In the genomic region with DNA sequence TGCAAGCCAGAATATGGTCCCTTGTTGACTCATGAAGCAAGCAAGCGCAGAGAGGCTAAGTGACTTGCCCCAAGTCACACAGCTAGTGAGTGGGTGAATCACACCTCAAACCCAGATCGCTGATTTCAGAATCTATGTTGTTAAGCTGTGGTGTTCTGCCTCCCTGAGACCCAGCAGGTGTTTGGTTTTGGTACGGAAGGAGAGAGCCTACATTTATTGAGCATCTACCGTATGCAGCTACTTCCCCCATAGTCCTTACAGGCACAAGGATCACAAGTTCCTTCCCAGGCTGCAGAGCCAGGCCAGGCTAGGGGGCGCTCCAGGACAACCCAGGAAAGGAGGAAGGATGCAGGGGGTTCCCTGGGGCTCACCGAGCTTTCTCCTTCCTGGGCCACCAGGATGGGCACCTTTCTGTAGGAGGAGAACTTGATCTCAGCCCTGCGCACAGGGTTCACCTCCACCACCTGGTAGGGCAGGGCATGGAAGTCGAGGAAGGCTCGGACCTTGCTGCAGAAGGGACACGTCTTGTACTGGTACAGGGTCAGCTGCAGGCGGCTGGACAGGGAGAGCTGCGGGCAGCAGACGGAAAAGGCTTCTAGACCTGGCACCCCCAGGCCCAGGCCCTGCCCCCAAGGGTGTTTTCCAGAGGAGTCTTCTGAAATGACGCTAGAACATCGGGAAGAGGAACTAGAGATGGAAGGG, we compare ENCODE assay signal across 8 cellular contexts. TPM values are rescaled to one million over a fixed set of nuclear protein-coding genes. Genes with fewer than 3 reads are reported as not detected.
DNase-seq lines count a peak whose midpoint lies in the region; ATAC-seq and TF ChIP-seq lines count a peak whose summit lies in the region.

No MANE protein-coding gene starts in this region.

- H2AFZ ChIP-seq in GM23338, result no peak overlapping the region

- ATAC-seq in GM23338 (peak; percentile 32), body of pancreas (no peak), GM21381 (IDR thresholded peaks at IDR 0.05; ENCODE audit: unreplicated experiment) (no peak)

- intact Hi-C loops in body of pancreas (cut with DNase I), result loop anchor here (10.0 kb wide), 1 partner anchor 180 kb away; no protein-coding TSS in a partner anchor

- H3K27ac Mint-ChIP-seq in GM23338, result no peak overlapping the region

- H3K9me3 ChIP-seq in BE2C (no peaks in the 10 kb centered on the region), body of pancreas (no peaks in the 10 kb centered on the region)

- peaks cover 15% of the 10 kb centered on the region for H3K9me3 Mint-ChIP-seq in GM23338

- peak; percentile 81 for DNase-seq in BE2C
- DNase-seq in GM23338 (ENCODE audit: low spot score), result peak; percentile 92
- peak; percentile 73 for DNase-seq in RKO (ENCODE audit: low spot score)
- peak; percentile 64 to 69 (median 66) for DNase-seq in body of pancreas
- DNase-seq in kidney tubule cell (ENCODE audit: low spot score), result peak; percentile 61
- DNase-seq in stimulated activated CD8-positive, alpha-beta memory T cell treated with anti-CD3 and anti-CD28 coated beads, Interleukin-2, amount 100 ng/mL, for 48 hours (ENCODE audit: low read depth in 2 of 2), result peak; percentile 32 to 33
- no peak for DNase-seq in HPDE6-E6E7 (ENCODE audit: extremely low spot score)

- H3K4me2 ChIP-seq in GM23338, result no peak overlapping the region

- H3K27me3 ChIP-seq in BE2C (no peaks in the 10 kb centered on the region), GM23338 (ENCODE audit: insufficient read depth) (no peaks in the 10 kb centered on the region), body of pancreas (no peaks in the 10 kb centered on the region)

- peak; percentile 80 for TF ChIP-seq CTCF in BE2C (IDR thresholded peaks at IDR 0.05; ENCODE audit: low read depth, low read length)
- peak; percentile 82 to 94 for TF ChIP-seq CTCF in GM23338 (conservative IDR thresholded peaks at IDR 0.05; ENCODE audit: low read depth in 2 of 2)
- peak in 6 of 7 experiments; percentile 10 to 42 (median 38) for TF ChIP-seq CTCF in body of pancreas (IDR thresholded peaks at IDR 0.05)

- H3K79me2 ChIP-seq in GM23338 (replicated peaks; ENCODE audit: insufficient read depth), result peaks cover 25% of the 10 kb centered on the region

- H3K36me3 ChIP-seq in BE2C (peaks cover 46% of the 10 kb centered on the region), GM23338 (ENCODE audit: insufficient read depth) (0 out of 2 replicates have a peak, but pooled peaks cover 4% of the 10 kb centered on the region), body of pancreas (replicated peaks in 1 of 2; ENCODE audit: insufficient read depth in 1 of 2, low read depth in 2 of 2) (peaks cover 4 to 11% of the 10 kb centered on the region in 2 donors)

- 71 to 77% methylated on average over 12 to 15 of the region's 15 CpGs for WGBS in body of pancreas, 2 donors

- H3K4me1 ChIP-seq in BE2C (peaks cover 13% of the 10 kb centered on the region), GM23338 (ENCODE audit: insufficient read depth) (peaks cover 12% of the 10 kb centered on the region; the same call in 1 of the 2 replicates), body of pancreas (peaks cover 37% of the 10 kb centered on the region)

- H3K4me1 Mint-ChIP-seq in GM23338, result peaks cover 17% of the 10 kb centered on the region

- peaks cover 5% of the 10 kb centered on the region; the same call in 1 of the 2 replicates for H3F3A ChIP-seq in GM23338 (replicated peaks; ENCODE audit: low read depth)

- no peaks in the 10 kb centered on the region for H3K9me2 ChIP-seq in GM23338 (ENCODE audit: insufficient read depth)

- peaks cover 51% of the 10 kb centered on the region for H3K36me3 Mint-ChIP-seq in GM23338 (ENCODE audit: low read depth)

- no peak for TF ChIP-seq POLR2A in body of pancreas (IDR thresholded peaks at IDR 0.05)

- peak overlapping the region; percentile 29; the same call in 2 of the 3 replicates for H3K4me3 Mint-ChIP-seq in GM23338

- no peak overlapping the region for H3K27ac ChIP-seq in GM23338 (ENCODE audit: low read depth)
- no peak overlapping the region for H3K27ac ChIP-seq in body of pancreas

- H3K4me3 ChIP-seq in BE2C (ENCODE audit: low read depth, low read length), result no peak overlapping the region
- no peak overlapping the region for H3K4me3 ChIP-seq in GM23338
- no peak overlapping the region for H3K4me3 ChIP-seq in body of pancreas

- H4K20me1 ChIP-seq in GM23338 (replicated peaks; ENCODE audit: insufficient read depth), result peaks cover 9% of the 10 kb centered on the region

- peaks cover 26% of the 10 kb centered on the region for H3K27me3 Mint-ChIP-seq in GM23338 (ENCODE audit: insufficient read depth, low read depth, poor library complexity)

TF ChIP-seq in GM23338, 12 proteins besides CTCF, POLR2A, EP300 and RAD21:
- TF ChIP-seq, protein P1, sequence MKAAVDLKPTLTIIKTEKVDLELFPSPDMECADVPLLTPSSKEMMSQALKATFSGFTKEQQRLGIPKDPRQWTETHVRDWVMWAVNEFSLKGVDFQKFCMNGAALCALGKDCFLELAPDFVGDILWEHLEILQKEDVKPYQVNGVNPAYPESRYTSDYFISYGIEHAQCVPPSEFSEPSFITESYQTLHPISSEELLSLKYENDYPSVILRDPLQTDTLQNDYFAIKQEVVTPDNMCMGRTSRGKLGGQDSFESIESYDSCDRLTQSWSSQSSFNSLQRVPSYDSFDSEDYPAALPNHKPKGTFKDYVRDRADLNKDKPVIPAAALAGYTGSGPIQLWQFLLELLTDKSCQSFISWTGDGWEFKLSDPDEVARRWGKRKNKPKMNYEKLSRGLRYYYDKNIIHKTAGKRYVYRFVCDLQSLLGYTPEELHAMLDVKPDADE (IDR thresholded peaks at IDR 0.05), result 0 out of 2 replicates have a peak, but pooled peaks have one; percentile 25
- TF ChIP-seq POLR2AphosphoS5 (IDR thresholded peaks at IDR 0.05; ENCODE audit: low read depth), result no peak
TF ChIP-seq in GM23338: peak in this region for 1.

RNA-seq across cellular contexts. Expression of a gene that starts 2.5 kb away (rescaled TPM):
- 511 TPM for polyA plus RNA-seq in BE2C (2012; ENCODE audit: insufficient read depth, insufficient read length, low read depth)
- total RNA-seq in GM23338 (2014; rRNA removed; shearing (Covaris generic)), result 108 and 124 TPM in 2 replicates
- polyA plus RNA-seq in GM23338 (2016; fragmentation: Nextera tagmentation; extraction: Ambion mirVana), result 56.3 and 59.7 TPM in 2 replicates
- 100 to 1,000 TPM in 1 of 2 donors, 10 to 100 TPM in 1; 55.8 to 145 TPM for total RNA-seq in body of pancreas

RNA-seq across cellular contexts. Expression of a gene that starts 24.2 kb away (rescaled TPM):
- not detected for polyA plus RNA-seq in BE2C (2012; ENCODE audit: insufficient read depth, insufficient read length, low read depth)
- 0.27 TPM in 1 of 2 replicates, not detected in the other for total RNA-seq in GM23338 (2014; rRNA removed; shearing (Covaris generic))
- 2.0 and 2.7 TPM in 2 replicates for polyA plus RNA-seq in GM23338 (2016; fragmentation: Nextera tagmentation; extraction: Ambion mirVana)
- 10 to 100 TPM in 1 of 2 donors, 1 to 10 TPM in 1; 4.9 to 24.6 TPM for total RNA-seq in body of pancreas

RNA-seq across cellular contexts. Expression of a gene that starts 35.0 kb away (rescaled TPM):
- polyA plus RNA-seq in BE2C (2012; ENCODE audit: insufficient read depth, insufficient read length, low read depth), result 221 TPM
- 246 and 276 TPM in 2 replicates for total RNA-seq in GM23338 (2014; rRNA removed; shearing (Covaris generic))
- polyA plus RNA-seq in GM23338 (2016; fragmentation: Nextera tagmentation; extraction: Ambion mirVana), result 171 and 177 TPM in 2 replicates
- 100 to 1,000 TPM; 113 to 129 TPM for total RNA-seq in body of pancreas

RNA-seq across cellular contexts. Expression of a gene that starts 57.0 kb away (rescaled TPM):
- polyA plus RNA-seq in BE2C (2012; ENCODE audit: insufficient read depth, insufficient read length, low read depth), result 23.7 TPM
- total RNA-seq in GM23338 (2014; rRNA removed; shearing (Covaris generic)), result 21.2 and 27.0 TPM in 2 replicates
- 6.1 and 7.1 TPM in 2 replicates for polyA plus RNA-seq in GM23338 (2016; fragmentation: Nextera tagmentation; extraction: Ambion mirVana)
- 10 to 100 TPM; 31.4 to 36.6 TPM for total RNA-seq in body of pancreas

RNA-seq across cellular contexts. Expression of a gene that starts 57.9 kb away (rescaled TPM):
- 10.3 TPM for polyA plus RNA-seq in BE2C (2012; ENCODE audit: insufficient read depth, insufficient read length, low read depth)
- total RNA-seq in GM23338 (2014; rRNA removed; shearing (Covaris generic)), result 5.5 and 6.7 TPM in 2 replicates
- 4.0 and 4.9 TPM in 2 replicates for polyA plus RNA-seq in GM23338 (2016; fragmentation: Nextera tagmentation; extraction: Ambion mirVana)
- 1 to 10 TPM; 1.3 to 4.9 TPM for total RNA-seq in body of pancreas

Comparison
In these comparisons a context has a peak if more than half of its experiments do, and no peak if none do; other contexts are left out.
1. CTCF ChIP-seq: peak in every context shown above with its lines; median percentile 88 in GM23338; 80 in BE2C; 38 in body of pancreas.